26 cellular contexts compared by ENCODE assay signal in the genomic region with DNA sequence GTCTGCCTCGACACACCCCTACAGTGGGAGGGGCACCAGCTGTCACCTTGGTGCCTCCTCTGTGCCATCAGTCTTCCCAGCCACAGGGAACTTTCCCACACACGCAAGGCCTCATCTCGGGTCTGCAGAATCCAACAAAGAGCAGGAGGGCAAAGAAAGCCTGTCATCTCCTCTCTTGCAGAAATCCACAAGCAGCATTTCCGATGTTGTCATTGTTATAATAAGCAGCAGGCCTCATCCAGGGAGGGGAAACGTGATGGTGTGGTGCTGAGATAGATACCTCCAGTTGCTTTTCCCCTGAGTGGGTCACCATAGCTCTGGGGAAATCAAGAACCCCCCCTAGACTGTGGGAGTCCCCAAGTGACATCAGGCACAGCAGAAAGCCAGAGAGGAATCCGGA.
DNase-seq lines count a peak whose midpoint lies in the region; ATAC-seq and TF ChIP-seq lines count a peak whose summit lies in the region.
"Had no signal": no experiment of that assay in that cellular context is flagged by ENCODE, and none has a peak within 500 bp of the region (broad histone marks: within the 10 kb centered on the region; RNA-seq: fewer than 3 reads in every experiment).

No MANE protein-coding gene starts in this region.

- TF ChIP-seq CTCF in CD8-positive, alpha-beta T cell (IDR thresholded peaks at IDR 0.05), result no peak
- TF ChIP-seq CTCF in foreskin fibroblast (IDR thresholded peaks at IDR 0.05; ENCODE audit: low read depth, low read length) (no peak), neural cell (IDR thresholded peaks at IDR 0.05; ENCODE audit: poor library complexity, severe bottlenecking) (no peak), body of pancreas (IDR thresholded peaks at IDR 0.05) (no peak)

- WGBS in body of pancreas, 2 donors, result 69 to 77% methylated on average over 6 of the region's 6 CpGs

- no peak overlapping the region for H2AFZ ChIP-seq in neural cell (ENCODE audit: low read depth, low read length)

- no peak overlapping the region for H3K4me3 ChIP-seq in CD8-positive, alpha-beta T cell (ENCODE audit: low read depth, low read length)
- H3K4me3 ChIP-seq in foreskin fibroblast (ENCODE audit: low read depth in 1 of 2, low read length in 2 of 2), result no peak overlapping the region
- no peak overlapping the region for H3K4me3 ChIP-seq in neural cell (ENCODE audit: low read length)
- no peak overlapping the region for H3K4me3 ChIP-seq in body of pancreas
- H3K4me3 ChIP-seq: ascending aorta; BLaER1 treated with 17β-estradiol and CSF1 and Interleukin-3, amounts not matched to agents 10 nM and 100 nM; dorsolateral prefrontal cortex; heart left ventricle; SJSA1; upper lobe of right lung had no signal

- intact Hi-C loops in CD8-positive, alpha-beta T cell (cut with DNase I, micrococcal nuclease), result no loop called here
- intact Hi-C loops in body of pancreas (cut with DNase I), result no loop called here
- intact Hi-C loops in activated naive CD4-positive, alpha-beta T cell treated with anti-CD3 and anti-CD28 coated beads for 36 hours (cut with micrococcal nuclease), result no loop called here

- no peak for TF ChIP-seq EP300 in neural cell (conservative IDR thresholded peaks at IDR 0.05; ENCODE audit: poor library complexity, severe bottlenecking)

- peaks cover 4% of the 10 kb centered on the region for H3F3A ChIP-seq in neural cell (ENCODE audit: insufficient read depth, low read length, poor library complexity, severe bottlenecking)

- peaks cover 4% of the 10 kb centered on the region for H4K20me1 ChIP-seq in neural cell (ENCODE audit: insufficient read depth)

- H3K27ac Mint-ChIP-seq in CD8-positive, alpha-beta T cell, result peak overlapping the region; percentile 45
- no peak overlapping the region for H3K27ac Mint-ChIP-seq in activated naive CD4-positive, alpha-beta T cell treated with anti-CD3 and anti-CD28 coated beads for 36 hours
- H3K27ac Mint-ChIP-seq: activated CD4-positive, alpha-beta memory T cell treated with anti-CD3 and anti-CD28 coated beads, Interleukin-2, amount 10 ng/mL, durations not matched to agents 7 days and 5 days; activated naive CD8-positive, alpha-beta T cell treated with anti-CD3 and anti-CD28 coated beads for 36 hours had no signal

- H3K36me3 ChIP-seq in CD8-positive, alpha-beta T cell (ENCODE audit: insufficient read depth, low read length), result no peaks in the 10 kb centered on the region
- H3K36me3 ChIP-seq in neural cell (ENCODE audit: insufficient read depth, low read length) (no peaks in the 10 kb centered on the region), body of pancreas (replicated peaks in 1 of 2; ENCODE audit: insufficient read depth in 1 of 2, low read depth in 2 of 2) (no peaks in the 10 kb centered on the region)
- H3K36me3 ChIP-seq: ascending aorta, heart left ventricle, SJSA1, upper lobe of right lung had no signal

- POLR2A ChIA-PET in CD8-positive, alpha-beta T cell (lab: Charles Lee), result no interaction called here

- H3K4me1 Mint-ChIP-seq in CD8-positive, alpha-beta T cell (ENCODE audit: low read depth), result peaks cover 52% of the 10 kb centered on the region
- peaks cover 39% of the 10 kb centered on the region for H3K4me1 Mint-ChIP-seq in activated naive CD4-positive, alpha-beta T cell treated with anti-CD3 and anti-CD28 coated beads for 36 hours (ENCODE audit: low read depth)

- no peak for TF ChIP-seq RAD21 in neural cell (conservative IDR thresholded peaks at IDR 0.05)

- TF ChIP-seq POLR2A in GM18505 (IDR thresholded peaks at IDR 0.05; ENCODE audit: borderline replicate concordance, extremely low read depth, insufficient read depth, insufficient read length) (no peak), body of pancreas (IDR thresholded peaks at IDR 0.05) (no peak)

- H3K27me3 ChIP-seq in CD8-positive, alpha-beta T cell (ENCODE audit: insufficient read depth, low read length), result no peaks in the 10 kb centered on the region
- H3K27me3 ChIP-seq in neural cell (ENCODE audit: insufficient read depth, low read depth, low read length), result no peaks in the 10 kb centered on the region
- H3K27me3 ChIP-seq in body of pancreas, result no peaks in the 10 kb centered on the region
- H3K27me3 ChIP-seq: ascending aorta; BLaER1 treated with 17β-estradiol and CSF1 and Interleukin-3, amounts not matched to agents 10 nM and 100 nM; dorsolateral prefrontal cortex; heart left ventricle; SJSA1; upper lobe of right lung had no signal

- H3K36me3 Mint-ChIP-seq in CD8-positive, alpha-beta T cell, result peaks cover 8% of the 10 kb centered on the region
- peaks cover 1% of the 10 kb centered on the region for H3K36me3 Mint-ChIP-seq in activated naive CD4-positive, alpha-beta T cell treated with anti-CD3 and anti-CD28 coated beads for 36 hours (ENCODE audit: low read depth)

- H3K79me2 ChIP-seq in neural cell (replicated peaks; ENCODE audit: insufficient read depth, low read length), result peaks cover 52% of the 10 kb centered on the region

- H3K9me3 Mint-ChIP-seq in CD8-positive, alpha-beta T cell, result no peaks in the 10 kb centered on the region
- peaks cover 2% of the 10 kb centered on the region for H3K9me3 Mint-ChIP-seq in activated naive CD4-positive, alpha-beta T cell treated with anti-CD3 and anti-CD28 coated beads for 36 hours
- H3K9me3 Mint-ChIP-seq: activated CD4-positive, alpha-beta memory T cell treated with anti-CD3 and anti-CD28 coated beads, Interleukin-2, amount 10 ng/mL, durations not matched to agents 7 days and 5 days; activated naive CD8-positive, alpha-beta T cell treated with anti-CD3 and anti-CD28 coated beads for 36 hours; naive thymus-derived CD8-positive, alpha-beta T cell had no signal

- H3K4me3 Mint-ChIP-seq in CD8-positive, alpha-beta T cell, result no peak overlapping the region
- no peak overlapping the region for H3K4me3 Mint-ChIP-seq in activated naive CD4-positive, alpha-beta T cell treated with anti-CD3 and anti-CD28 coated beads for 36 hours
- H3K4me3 Mint-ChIP-seq: activated CD4-positive, alpha-beta memory T cell treated with anti-CD3 and anti-CD28 coated beads, Interleukin-2, amount 10 ng/mL, durations not matched to agents 7 days and 5 days; activated naive CD8-positive, alpha-beta T cell treated with anti-CD3 and anti-CD28 coated beads for 36 hours had no signal

- no peaks in the 10 kb centered on the region for H3K9me2 ChIP-seq in neural cell (ENCODE audit: insufficient read depth, low read length)

- peak overlapping the region; percentile 50 for H3K9ac ChIP-seq in neural cell (ENCODE audit: low read length)
- H3K9ac ChIP-seq: BLaER1 treated with 17β-estradiol and CSF1 and Interleukin-3, amounts not matched to agents 10 nM and 100 nM had no signal

- no peak for DNase-seq in CD8-positive, alpha-beta T cell
- DNase-seq in NCI-H2171 treated with DMSO at 0.1 percent for 48 hours (lab: John Stamatoyannopoulos, UW) (peak; percentile 51), foreskin fibroblast (peak; percentile 51 to 54), A172 (ENCODE audit: low spot score) (no peak), body of pancreas (no peak)
- DNase-seq in activated naive CD4-positive, alpha-beta T cell treated with anti-CD3 and anti-CD28 coated beads for 36 hours, result no peak
- DNase-seq: activated CD4-positive, alpha-beta T cell treated with anti-CD3 and anti-CD28 coated beads for 1 hour; activated naive CD8-positive, alpha-beta T cell treated with anti-CD3 and anti-CD28 coated beads for 36 hours; Calu3; central memory CD4-positive, alpha-beta T cell; DMS79 treated with DMSO at 0.1 percent for 48 hours; GF-D8; HCEC 1CT; NCI-H1092 treated with DMSO at 0.1 percent for 48 hours; NCI-H187 treated with DMSO at 0.1 percent for 48 hours; NCI-H774; upper lobe of right lung had no signal

- H3K9me3 ChIP-seq in CD8-positive, alpha-beta T cell (ENCODE audit: low read length), result no peaks in the 10 kb centered on the region
- H3K9me3 ChIP-seq in neural cell (ENCODE audit: low read length) (no peaks in the 10 kb centered on the region), body of pancreas (no peaks in the 10 kb centered on the region)
- H3K9me3 ChIP-seq: ascending aorta; BLaER1 treated with 17β-estradiol and CSF1 and Interleukin-3, amounts not matched to agents 10 nM and 100 nM; upper lobe of right lung had no signal

- no peak for ATAC-seq in CD8-positive, alpha-beta T cell
- ATAC-seq in GM18505 (IDR thresholded peaks at IDR 0.05; ENCODE audit: unreplicated experiment) (no peak), body of pancreas (no peak)
- ATAC-seq: naive thymus-derived CD8-positive, alpha-beta T cell; upper lobe of right lung had no signal

- H3K27ac ChIP-seq in CD8-positive, alpha-beta T cell (ENCODE audit: low read depth, low read length), result no peak overlapping the region
- H3K27ac ChIP-seq in neural cell (ENCODE audit: low read length) (peak overlapping the region; percentile 64), body of pancreas (peak overlapping the region in 2 of 4 donors; percentile 34 to 53)
- H3K27ac ChIP-seq: ascending aorta; BLaER1 treated with 17β-estradiol and CSF1 and Interleukin-3, amounts not matched to agents 10 nM and 100 nM; dorsolateral prefrontal cortex; SJSA1; upper lobe of right lung had no signal

- CTCF ChIA-PET in CD8-positive, alpha-beta T cell (lab: Charles Lee), result interaction anchor here (1.0 kb wide), 1 partner anchor 68 kb away, joined by 3 read pairs; no protein-coding TSS in a partner anchor
- CTCF ChIA-PET in activated naive CD4-positive, alpha-beta T cell treated with anti-CD3 and anti-CD28 coated beads for 36 hours (lab: Charles Lee), result interaction anchor here (1.0 kb wide), 1 partner anchor 68 kb away, joined by 4 read pairs; no protein-coding TSS in a partner anchor

- H3K4me2 ChIP-seq in neural cell (ENCODE audit: low read length), result no peak overlapping the region
- H3K4me2 ChIP-seq: BLaER1 treated with 17β-estradiol and CSF1 and Interleukin-3, amounts not matched to agents 10 nM and 100 nM had no signal

- H3K4me1 ChIP-seq in CD8-positive, alpha-beta T cell (ENCODE audit: insufficient read depth, low read length), result no peaks in the 10 kb centered on the region
- H3K4me1 ChIP-seq in body of pancreas, result peaks cover 51% of the 10 kb centered on the region

- no peaks in the 10 kb centered on the region for H3K27me3 Mint-ChIP-seq in CD8-positive, alpha-beta T cell (ENCODE audit: low read depth)
- no peaks in the 10 kb centered on the region for H3K27me3 Mint-ChIP-seq in activated naive CD4-positive, alpha-beta T cell treated with anti-CD3 and anti-CD28 coated beads for 36 hours (ENCODE audit: low read depth)
- H3K27me3 Mint-ChIP-seq: activated CD4-positive, alpha-beta memory T cell treated with anti-CD3 and anti-CD28 coated beads, Interleukin-2, amount 10 ng/mL, durations not matched to agents 7 days and 5 days; activated naive CD8-positive, alpha-beta T cell treated with anti-CD3 and anti-CD28 coated beads for 36 hours; naive thymus-derived CD8-positive, alpha-beta T cell had no signal

TF ChIP-seq in neural cell, 6 proteins besides CTCF, POLR2A, EP300 and RAD21 (continues in another document):
- TF ChIP-seq EZH2 (IDR thresholded peaks at IDR 0.05; ENCODE audit: borderline replicate concordance, insufficient read depth, low read length, poor library complexity, severe bottlenecking) (no peak), MXI1 (conservative IDR thresholded peaks at IDR 0.05; ENCODE audit: poor library complexity, severe bottlenecking) (no peak), SMC3 (conservative IDR thresholded peaks at IDR 0.05; ENCODE audit: poor library complexity) (no peak)

Comparison
In these comparisons a context has a peak if more than half of its experiments do, and no peak if none do; other contexts are left out.
1. DNase-seq: peak in NCI-H2171 treated with DMSO at 0.1 percent for 48 hours (single experiment) and foreskin fibroblast (2 of 2); none in CD8-positive, alpha-beta T cell (0 of 7), A172 (single experiment), body of pancreas (0 of 4) and activated naive CD4-positive, alpha-beta T cell treated with anti-CD3 and anti-CD28 coated beads for 36 hours (single experiment).